1 cellular context compared by ENCODE assay signal in the genomic region with DNA sequence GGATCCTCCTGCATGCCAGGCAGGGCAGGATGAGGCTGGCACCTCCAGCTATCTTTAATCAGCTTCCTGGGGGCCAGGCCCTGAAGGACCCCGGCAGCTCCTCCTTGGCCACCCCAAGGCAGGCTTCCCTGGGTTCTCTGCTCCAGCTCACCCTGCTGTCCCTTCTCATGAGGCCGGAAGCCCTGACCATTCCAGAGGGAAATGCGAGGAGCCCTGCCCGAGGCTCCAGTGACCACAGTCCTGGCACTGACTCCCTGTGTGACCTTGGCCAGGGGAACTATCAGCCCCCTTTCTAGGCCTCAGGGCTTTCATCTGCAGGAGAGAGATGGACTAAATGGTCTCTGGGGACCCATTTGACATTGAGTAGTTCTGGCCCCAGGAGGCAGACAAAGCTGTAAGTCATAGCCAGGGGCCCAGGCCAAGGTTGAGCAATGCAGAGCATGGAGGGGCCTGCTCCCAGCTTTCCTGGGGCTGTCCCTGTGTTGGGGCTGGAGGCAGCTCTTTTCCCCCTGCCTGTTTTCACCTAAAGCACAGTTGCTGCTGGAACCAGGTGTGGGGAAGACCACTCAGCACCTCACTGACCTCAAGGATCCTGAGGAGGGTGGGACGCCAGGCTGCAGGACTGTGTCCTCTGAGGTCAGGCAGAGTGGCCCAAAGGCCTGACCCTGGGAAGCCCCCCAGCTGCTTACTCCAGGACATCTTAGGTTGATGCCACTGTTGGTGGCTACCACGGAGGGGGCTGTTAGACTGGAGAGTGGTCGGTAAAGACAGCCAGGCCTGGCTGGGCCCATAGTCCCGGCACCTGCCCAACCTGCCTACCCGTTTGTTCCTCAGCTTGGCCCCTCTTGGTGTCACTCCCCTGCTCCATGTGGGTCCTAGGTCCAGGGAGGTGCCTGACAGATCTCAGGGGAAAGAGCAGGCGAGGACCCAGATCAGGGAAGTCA.
TF ChIP-seq lines count a peak whose summit lies in the region.

No MANE protein-coding gene starts in this region.

TF ChIP-seq in HepG2, 621 proteins besides CTCF, POLR2A, EP300 and RAD21 (continued from another document and continues in another):
- TF ChIP-seq, protein P1, sequence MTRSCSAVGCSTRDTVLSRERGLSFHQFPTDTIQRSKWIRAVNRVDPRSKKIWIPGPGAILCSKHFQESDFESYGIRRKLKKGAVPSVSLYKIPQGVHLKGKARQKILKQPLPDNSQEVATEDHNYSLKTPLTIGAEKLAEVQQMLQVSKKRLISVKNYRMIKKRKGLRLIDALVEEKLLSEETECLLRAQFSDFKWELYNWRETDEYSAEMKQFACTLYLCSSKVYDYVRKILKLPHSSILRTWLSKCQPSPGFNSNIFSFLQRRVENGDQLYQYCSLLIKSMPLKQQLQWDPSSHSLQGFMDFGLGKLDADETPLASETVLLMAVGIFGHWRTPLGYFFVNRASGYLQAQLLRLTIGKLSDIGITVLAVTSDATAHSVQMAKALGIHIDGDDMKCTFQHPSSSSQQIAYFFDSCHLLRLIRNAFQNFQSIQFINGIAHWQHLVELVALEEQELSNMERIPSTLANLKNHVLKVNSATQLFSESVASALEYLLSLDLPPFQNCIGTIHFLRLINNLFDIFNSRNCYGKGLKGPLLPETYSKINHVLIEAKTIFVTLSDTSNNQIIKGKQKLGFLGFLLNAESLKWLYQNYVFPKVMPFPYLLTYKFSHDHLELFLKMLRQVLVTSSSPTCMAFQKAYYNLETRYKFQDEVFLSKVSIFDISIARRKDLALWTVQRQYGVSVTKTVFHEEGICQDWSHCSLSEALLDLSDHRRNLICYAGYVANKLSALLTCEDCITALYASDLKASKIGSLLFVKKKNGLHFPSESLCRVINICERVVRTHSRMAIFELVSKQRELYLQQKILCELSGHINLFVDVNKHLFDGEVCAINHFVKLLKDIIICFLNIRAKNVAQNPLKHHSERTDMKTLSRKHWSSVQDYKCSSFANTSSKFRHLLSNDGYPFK (CRISPR knock-in tag; IDR thresholded peaks at IDR 0.05; ENCODE audit: borderline replicate concordance) = peak; percentile 39; the same call in 1 of the 2 replicates
- TF ChIP-seq, protein P2, sequence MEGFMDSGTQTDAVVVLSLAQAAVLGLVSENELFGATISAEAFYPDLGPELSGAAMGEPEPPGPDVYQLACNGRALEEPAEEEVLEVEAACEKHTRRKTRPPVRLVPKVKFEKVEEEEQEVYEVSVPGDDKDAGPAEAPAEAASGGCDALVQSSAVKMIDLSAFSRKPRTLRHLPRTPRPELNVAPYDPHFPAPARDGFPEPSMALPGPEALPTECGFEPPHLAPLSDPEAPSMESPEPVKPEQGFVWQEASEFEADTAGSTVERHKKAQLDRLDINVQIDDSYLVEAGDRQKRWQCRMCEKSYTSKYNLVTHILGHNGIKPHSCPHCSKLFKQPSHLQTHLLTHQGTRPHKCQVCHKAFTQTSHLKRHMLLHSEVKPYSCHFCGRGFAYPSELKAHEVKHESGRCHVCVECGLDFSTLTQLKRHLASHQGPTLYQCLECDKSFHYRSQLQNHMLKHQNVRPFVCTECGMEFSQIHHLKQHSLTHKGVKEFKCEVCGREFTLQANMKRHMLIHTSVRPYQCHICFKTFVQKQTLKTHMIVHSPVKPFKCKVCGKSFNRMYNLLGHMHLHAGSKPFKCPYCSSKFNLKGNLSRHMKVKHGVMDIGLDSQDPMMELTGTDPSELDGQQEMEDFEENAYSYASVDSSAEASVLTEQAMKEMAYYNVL (CRISPR knock-in tag; IDR thresholded peaks at IDR 0.05; ENCODE audit: borderline replicate concordance) = peak; percentile 68; the same call in 1 of the 2 replicates
- TF ChIP-seq FOXC1 (CRISPR knock-in tag; IDR thresholded peaks at IDR 0.05; ENCODE audit: borderline replicate concordance) (peak; percentile 96), JUN (CRISPR knock-in tag; IDR thresholded peaks at IDR 0.05) (peak; percentile 80; the same call in 1 of the 2 replicates), DMAP1 (CRISPR knock-in tag; IDR thresholded peaks at IDR 0.05) (peak; percentile 43; the same call in 1 of the 2 replicates), HOXA3 (CRISPR knock-in tag; IDR thresholded peaks at IDR 0.05) (peak; percentile 68; the same call in 1 of the 2 replicates), SP5 (CRISPR knock-in tag; IDR thresholded peaks at IDR 0.05; ENCODE audit: borderline replicate concordance, low read depth) (peak; percentile 79), ZNF496 (CRISPR knock-in tag; IDR thresholded peaks at IDR 0.05; ENCODE audit: insufficient replicate concordance) (no peak), HNF4G (IDR thresholded peaks at IDR 0.05; ENCODE audit: borderline replicate concordance, low read depth, low read length) (peak; percentile 70; the same call in 1 of the 2 replicates), HNF4G (CRISPR knock-in tag; IDR thresholded peaks at IDR 0.05; ENCODE audit: borderline replicate concordance, low read depth) (peak; percentile 66; the same call in 1 of the 2 replicates), ZNF260 (CRISPR knock-in tag; IDR thresholded peaks at IDR 0.05; ENCODE audit: borderline replicate concordance, low read depth) (no peak), NFKBIZ (CRISPR knock-in tag; IDR thresholded peaks at IDR 0.05) (peak; percentile 93; the same call in 1 of the 2 replicates), ZBTB3 (CRISPR knock-in tag; IDR thresholded peaks at IDR 0.05; ENCODE audit: borderline replicate concordance, low read depth) (peak; percentile 91; the same call in 1 of the 2 replicates), ZNF432 (CRISPR knock-in tag; IDR thresholded peaks at IDR 0.05; ENCODE audit: borderline replicate concordance) (no peak), ZNF317 (CRISPR knock-in tag; IDR thresholded peaks at IDR 0.05) (peak; percentile 41; the same call in 1 of the 2 replicates), ZNF253 (CRISPR knock-in tag; IDR thresholded peaks at IDR 0.05; ENCODE audit: borderline replicate concordance) (no peak), ETV5 (CRISPR knock-in tag; IDR thresholded peaks at IDR 0.05; ENCODE audit: borderline replicate concordance) (peak; percentile 90), ZNF772 (CRISPR knock-in tag; IDR thresholded peaks at IDR 0.05) (peak; percentile 72; the same call in 1 of the 2 replicates), RXRB (CRISPR knock-in tag; IDR thresholded peaks at IDR 0.05; ENCODE audit: borderline replicate concordance) (peak; percentile 95), ZNF883 (CRISPR knock-in tag; IDR thresholded peaks at IDR 0.05; ENCODE audit: not compliant biosample characterization) (peak; percentile 17), RCOR2 (CRISPR knock-in tag; IDR thresholded peaks at IDR 0.05) (peak; percentile 88; the same call in 1 of the 2 replicates), MZF1 (CRISPR knock-in tag; IDR thresholded peaks at IDR 0.05; ENCODE audit: borderline replicate concordance) (0 out of 2 replicates have a peak, but pooled peaks have one; percentile 40), ZIK1 (CRISPR knock-in tag; IDR thresholded peaks at IDR 0.05; ENCODE audit: borderline replicate concordance, low read depth) (no peak), FOXJ3 (CRISPR knock-in tag; IDR thresholded peaks at IDR 0.05; ENCODE audit: borderline replicate concordance) (peak; percentile 86), KMT2A (CRISPR knock-in tag; IDR thresholded peaks at IDR 0.05) (no peak; the same call in 1 of the 2 replicates), NR2C2 (CRISPR knock-in tag; IDR thresholded peaks at IDR 0.05; ENCODE audit: borderline replicate concordance) (peak; percentile 74), ZNF34 (CRISPR knock-in tag; IDR thresholded peaks at IDR 0.05; ENCODE audit: borderline replicate concordance) (0 out of 2 replicates have a peak, but pooled peaks have one; percentile 64), ZNF841 (CRISPR knock-in tag; IDR thresholded peaks at IDR 0.05; ENCODE audit: borderline replicate concordance) (no peak), MAF1 (CRISPR knock-in tag; IDR thresholded peaks at IDR 0.05; ENCODE audit: borderline replicate concordance) (no peak), TMF1 (CRISPR knock-in tag; IDR thresholded peaks at IDR 0.05; ENCODE audit: low read depth) (0 out of 2 replicates have a peak, but pooled peaks have one; percentile 39), ZNF724P (CRISPR knock-in tag; IDR thresholded peaks at IDR 0.05; ENCODE audit: borderline replicate concordance) (peak; percentile 30; the same call in 1 of the 2 replicates), ZNF121 (CRISPR knock-in tag; IDR thresholded peaks at IDR 0.05) (no peak), PTBP1 (IDR thresholded peaks at IDR 0.05; ENCODE audit: low read depth, low read length, poor library complexity, severe bottlenecking) (no peak), XBP1 (CRISPR knock-in tag; IDR thresholded peaks at IDR 0.05) (no peak), ZSCAN29 (CRISPR knock-in tag; conservative IDR thresholded peaks at IDR 0.05) (peak; percentile 87), ISL2 (CRISPR knock-in tag; IDR thresholded peaks at IDR 0.05) (peak; percentile 94), ZNF773 (CRISPR knock-in tag; IDR thresholded peaks at IDR 0.05; ENCODE audit: borderline replicate concordance) (no peak), RXRA (CRISPR knock-in tag; IDR thresholded peaks at IDR 0.05) (peak; percentile 91), SRF (IDR thresholded peaks at IDR 0.05; ENCODE audit: low read depth, low read length) (peak; percentile 66; the same call in 1 of the 2 replicates), KDM5A (IDR thresholded peaks at IDR 0.05; ENCODE audit: borderline replicate concordance, low read length) (no peak)
- TF ChIP-seq, protein P3, sequence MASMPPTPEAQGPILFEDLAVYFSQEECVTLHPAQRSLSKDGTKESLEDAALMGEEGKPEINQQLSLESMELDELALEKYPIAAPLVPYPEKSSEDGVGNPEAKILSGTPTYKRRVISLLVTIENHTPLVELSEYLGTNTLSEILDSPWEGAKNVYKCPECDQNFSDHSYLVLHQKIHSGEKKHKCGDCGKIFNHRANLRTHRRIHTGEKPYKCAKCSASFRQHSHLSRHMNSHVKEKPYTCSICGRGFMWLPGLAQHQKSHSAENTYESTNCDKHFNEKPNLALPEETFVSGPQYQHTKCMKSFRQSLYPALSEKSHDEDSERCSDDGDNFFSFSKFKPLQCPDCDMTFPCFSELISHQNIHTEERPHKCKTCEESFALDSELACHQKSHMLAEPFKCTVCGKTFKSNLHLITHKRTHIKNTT (CRISPR knock-in tag; IDR thresholded peaks at IDR 0.05) = no peak
- TF ChIP-seq, protein P4, sequence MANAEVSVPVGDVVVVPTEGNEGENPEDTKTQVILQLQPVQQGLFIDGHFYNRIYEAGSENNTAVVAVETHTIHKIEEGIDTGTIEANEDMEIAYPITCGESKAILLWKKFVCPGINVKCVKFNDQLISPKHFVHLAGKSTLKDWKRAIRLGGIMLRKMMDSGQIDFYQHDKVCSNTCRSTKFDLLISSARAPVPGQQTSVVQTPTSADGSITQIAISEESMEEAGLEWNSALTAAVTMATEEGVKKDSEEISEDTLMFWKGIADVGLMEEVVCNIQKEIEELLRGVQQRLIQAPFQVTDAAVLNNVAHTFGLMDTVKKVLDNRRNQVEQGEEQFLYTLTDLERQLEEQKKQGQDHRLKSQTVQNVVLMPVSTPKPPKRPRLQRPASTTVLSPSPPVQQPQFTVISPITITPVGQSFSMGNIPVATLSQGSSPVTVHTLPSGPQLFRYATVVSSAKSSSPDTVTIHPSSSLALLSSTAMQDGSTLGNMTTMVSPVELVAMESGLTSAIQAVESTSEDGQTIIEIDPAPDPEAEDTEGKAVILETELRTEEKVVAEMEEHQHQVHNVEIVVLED (CRISPR knock-in tag; IDR thresholded peaks at IDR 0.05; ENCODE audit: borderline replicate concordance) = peak; percentile 61; the same call in 1 of the 2 replicates
- TF ChIP-seq, protein P5, sequence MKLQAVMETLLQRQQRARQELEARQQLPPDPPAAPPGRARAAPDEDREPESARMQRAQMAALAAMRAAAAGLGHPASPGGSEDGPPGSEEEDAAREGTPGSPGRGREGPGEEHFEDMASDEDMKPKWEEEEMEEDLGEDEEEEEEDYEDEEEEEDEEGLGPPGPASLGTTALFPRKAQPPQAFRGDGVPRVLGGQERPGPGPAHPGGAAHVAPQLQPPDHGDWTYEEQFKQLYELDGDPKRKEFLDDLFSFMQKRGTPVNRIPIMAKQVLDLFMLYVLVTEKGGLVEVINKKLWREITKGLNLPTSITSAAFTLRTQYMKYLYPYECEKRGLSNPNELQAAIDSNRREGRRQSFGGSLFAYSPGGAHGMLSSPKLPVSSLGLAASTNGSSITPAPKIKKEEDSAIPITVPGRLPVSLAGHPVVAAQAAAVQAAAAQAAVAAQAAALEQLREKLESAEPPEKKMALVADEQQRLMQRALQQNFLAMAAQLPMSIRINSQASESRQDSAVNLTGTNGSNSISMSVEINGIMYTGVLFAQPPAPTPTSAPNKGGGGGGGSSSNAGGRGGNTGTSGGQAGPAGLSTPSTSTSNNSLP (IDR thresholded peaks at IDR 0.05; ENCODE audit: low read depth, low read length) = no peak
- TF ChIP-seq, protein P6, sequence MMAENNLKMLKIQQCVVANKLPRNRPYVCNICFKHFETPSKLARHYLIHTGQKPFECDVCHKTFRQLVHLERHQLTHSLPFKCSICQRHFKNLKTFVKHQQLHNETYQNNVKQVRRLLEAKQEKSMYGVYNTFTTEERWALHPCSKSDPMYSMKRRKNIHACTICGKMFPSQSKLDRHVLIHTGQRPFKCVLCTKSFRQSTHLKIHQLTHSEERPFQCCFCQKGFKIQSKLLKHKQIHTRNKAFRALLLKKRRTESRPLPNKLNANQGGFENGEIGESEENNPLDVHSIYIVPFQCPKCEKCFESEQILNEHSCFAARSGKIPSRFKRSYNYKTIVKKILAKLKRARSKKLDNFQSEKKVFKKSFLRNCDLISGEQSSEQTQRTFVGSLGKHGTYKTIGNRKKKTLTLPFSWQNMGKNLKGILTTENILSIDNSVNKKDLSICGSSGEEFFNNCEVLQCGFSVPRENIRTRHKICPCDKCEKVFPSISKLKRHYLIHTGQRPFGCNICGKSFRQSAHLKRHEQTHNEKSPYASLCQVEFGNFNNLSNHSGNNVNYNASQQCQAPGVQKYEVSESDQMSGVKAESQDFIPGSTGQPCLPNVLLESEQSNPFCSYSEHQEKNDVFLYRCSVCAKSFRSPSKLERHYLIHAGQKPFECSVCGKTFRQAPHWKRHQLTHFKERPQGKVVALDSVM (CRISPR knock-in tag; IDR thresholded peaks at IDR 0.05) = peak; percentile 76
- TF ChIP-seq, protein P7, sequence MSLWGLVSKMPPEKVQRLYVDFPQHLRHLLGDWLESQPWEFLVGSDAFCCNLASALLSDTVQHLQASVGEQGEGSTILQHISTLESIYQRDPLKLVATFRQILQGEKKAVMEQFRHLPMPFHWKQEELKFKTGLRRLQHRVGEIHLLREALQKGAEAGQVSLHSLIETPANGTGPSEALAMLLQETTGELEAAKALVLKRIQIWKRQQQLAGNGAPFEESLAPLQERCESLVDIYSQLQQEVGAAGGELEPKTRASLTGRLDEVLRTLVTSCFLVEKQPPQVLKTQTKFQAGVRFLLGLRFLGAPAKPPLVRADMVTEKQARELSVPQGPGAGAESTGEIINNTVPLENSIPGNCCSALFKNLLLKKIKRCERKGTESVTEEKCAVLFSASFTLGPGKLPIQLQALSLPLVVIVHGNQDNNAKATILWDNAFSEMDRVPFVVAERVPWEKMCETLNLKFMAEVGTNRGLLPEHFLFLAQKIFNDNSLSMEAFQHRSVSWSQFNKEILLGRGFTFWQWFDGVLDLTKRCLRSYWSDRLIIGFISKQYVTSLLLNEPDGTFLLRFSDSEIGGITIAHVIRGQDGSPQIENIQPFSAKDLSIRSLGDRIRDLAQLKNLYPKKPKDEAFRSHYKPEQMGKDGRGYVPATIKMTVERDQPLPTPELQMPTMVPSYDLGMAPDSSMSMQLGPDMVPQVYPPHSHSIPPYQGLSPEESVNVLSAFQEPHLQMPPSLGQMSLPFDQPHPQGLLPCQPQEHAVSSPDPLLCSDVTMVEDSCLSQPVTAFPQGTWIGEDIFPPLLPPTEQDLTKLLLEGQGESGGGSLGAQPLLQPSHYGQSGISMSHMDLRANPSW (CRISPR knock-in tag; IDR thresholded peaks at IDR 0.05; ENCODE audit: borderline replicate concordance) = 0 out of 2 replicates have a peak, but pooled peaks have one; percentile 68
